In genomic region chr14:87113286-87113685, GRCh38 we compare ENCODE assay signal across 20 cellular contexts.
A peak's percentile ranks its signal among the peaks of the same experiment; 100 is the strongest.
DNase-seq lines count a peak whose midpoint lies in the region; ATAC-seq, FAIRE-seq and TF ChIP-seq lines count a peak whose summit lies in the region.
"Had no signal": no experiment of that assay in that cellular context is flagged by ENCODE, and none has a peak within 500 bp of the region (broad histone marks: within the 10 kb centered on the region; RNA-seq: fewer than 3 reads in every experiment).

No MANE protein-coding gene starts in this region.

- no peak overlapping the region for H3K27ac Mint-ChIP-seq in glutamatergic neuron (ENCODE audit: unreplicated experiment)
- H3K27ac Mint-ChIP-seq: IgD-negative memory B cell had no signal

- H3K27me3 ChIP-seq in PC-3 (ENCODE audit: low read length) (no peaks in the 10 kb centered on the region), upper lobe of right lung (no peaks in the 10 kb centered on the region)

- TF ChIP-seq CTCF in glutamatergic neuron (IDR thresholded peaks at IDR 0.05; ENCODE audit: partially characterized antibody, unreplicated experiment), result peak; percentile 13
- no peak for TF ChIP-seq CTCF in kidney (IDR thresholded peaks at IDR 0.05; ENCODE audit: borderline replicate concordance, extremely low read depth, insufficient read depth)
- no peak for TF ChIP-seq CTCF in PC-3 (conservative IDR thresholded peaks at IDR 0.05; ENCODE audit: low read depth, low read length)
- TF ChIP-seq CTCF in upper lobe of right lung (IDR thresholded peaks at IDR 0.05), result no peak

- intact Hi-C loops in kidney (cut with DNase I) (no loop called here), PC-3 (cut with micrococcal nuclease) (no loop called here), upper lobe of right lung (cut with DNase I) (no loop called here)

- no peaks in the 10 kb centered on the region for H3K9me3 Mint-ChIP-seq in glutamatergic neuron (ENCODE audit: unreplicated experiment)

- FAIRE-seq in GM12891 (lab: Jason Lieb, UNC) (no peak), kidney (lab: Jason Lieb, UNC) (no peak)
- FAIRE-seq: GM19239, HTR-8/SVneo had no signal

- ATAC-seq in PC-3, result no peak
- no peak for ATAC-seq in upper lobe of right lung

- H2AFZ ChIP-seq in PC-3 (ENCODE audit: low read length), result no peak overlapping the region
- H2AFZ ChIP-seq: PC-9 had no signal

- H3K4me1 ChIP-seq in kidney (ENCODE audit: control insufficient read depth in 1 of 2, insufficient read depth in 1 of 2, low read depth in 1 of 2, low read length in 2 of 2) (no peaks in the 10 kb centered on the region), PC-3 (ENCODE audit: insufficient read depth, low read length) (no peaks in the 10 kb centered on the region), upper lobe of right lung (no peaks in the 10 kb centered on the region)
- H3K4me1 ChIP-seq: HAP-1 had no signal

- no peak for DNase-seq in GM12891 (ENCODE audit: insufficient read length, low spot score)
- DNase-seq in Kasumi-1 (lab: John Stamatoyannopoulos, UW), result peak; percentile 32 to 53
- DNase-seq in OCI-M1 (lab: John Stamatoyannopoulos, UW), result peak; percentile 34
- DNase-seq in glutamatergic neuron, result no peak
- DNase-seq in kidney, result no peak
- no peak for DNase-seq in PC-3
- no peak for DNase-seq in upper lobe of right lung
- DNase-seq in NCI-H128 (lab: John Stamatoyannopoulos, UW; ENCODE audit: unreplicated experiment), result no peak
- DNase-seq: AML-193, COR-L47, EL, NCI-H1417, NCI-H1930, NCI-H69, PC-9 had no signal

- H3K9me3 ChIP-seq in kidney (ENCODE audit: control insufficient read depth in 1 of 2, low read length in 2 of 2) (no peaks in the 10 kb centered on the region), PC-3 (ENCODE audit: low read length) (no peaks in the 10 kb centered on the region; the same call in 1 of the 2 replicates), upper lobe of right lung (no peaks in the 10 kb centered on the region)
- H3K9me3 ChIP-seq: HAP-1 had no signal

- no peaks in the 10 kb centered on the region for H3K9me2 ChIP-seq in PC-3 (replicated peaks; ENCODE audit: low read length)

- H3K4me3 Mint-ChIP-seq in glutamatergic neuron (ENCODE audit: unreplicated experiment), result no peak overlapping the region
- H3K4me3 Mint-ChIP-seq: IgD-negative memory B cell had no signal

- H3K36me3 ChIP-seq in kidney (ENCODE audit: control insufficient read depth in 1 of 2, insufficient read depth in 2 of 2, low read length in 2 of 2) (no peaks in the 10 kb centered on the region), PC-3 (ENCODE audit: low read depth, low read length) (no peaks in the 10 kb centered on the region), upper lobe of right lung (no peaks in the 10 kb centered on the region)
- H3K36me3 ChIP-seq: HAP-1 had no signal

- no TSS peak for BruUV-seq in PC-3 (replicated peaks; lab: Mats Ljungman, UMichigan)

- H3F3A ChIP-seq in PC-3 (ENCODE audit: low read length, unreplicated experiment), result no peaks in the 10 kb centered on the region

- no peaks in the 10 kb centered on the region for H3K4me1 Mint-ChIP-seq in glutamatergic neuron (ENCODE audit: low read depth, unreplicated experiment)
- H3K4me1 Mint-ChIP-seq: IgD-negative memory B cell had no signal

- TF ChIP-seq POLR2A in GM12891 (IDR thresholded peaks at IDR 0.05; ENCODE audit: low read depth, low read length), result no peak

- no peaks in the 10 kb centered on the region for H4K20me1 ChIP-seq in PC-3 (ENCODE audit: low read length)

- H3K27me3 Mint-ChIP-seq in glutamatergic neuron (ENCODE audit: unreplicated experiment), result no peaks in the 10 kb centered on the region
- H3K27me3 Mint-ChIP-seq: IgD-negative memory B cell had no signal

- H3K4me3 ChIP-seq in kidney (ENCODE audit: low read length in 2 of 2) (no peak overlapping the region), PC-3 (ENCODE audit: low read length) (no peak overlapping the region), upper lobe of right lung (no peak overlapping the region)
- H3K4me3 ChIP-seq: HAP-1, PC-9 had no signal

- H3K79me2 ChIP-seq in PC-3 (ENCODE audit: low read length), result no peaks in the 10 kb centered on the region

- H3K36me3 Mint-ChIP-seq in glutamatergic neuron (ENCODE audit: unreplicated experiment), result no peaks in the 10 kb centered on the region
- H3K36me3 Mint-ChIP-seq: IgD-negative memory B cell had no signal

- CTCF ChIA-PET in PC-3 (lab: Charles Lee), result no interaction called here

- H3K27ac ChIP-seq in kidney (ENCODE audit: low read depth in 2 of 2, low read length in 2 of 2) (no peak overlapping the region), PC-3 (ENCODE audit: low read length) (no peak overlapping the region), upper lobe of right lung (no peak overlapping the region)
- H3K27ac ChIP-seq: HL-60, PC-9 had no signal

- H3K9ac ChIP-seq in kidney (ENCODE audit: low read length in 2 of 2) (no peak overlapping the region), PC-3 (ENCODE audit: low read length) (no peak overlapping the region)

- H3K4me2 ChIP-seq in PC-3 (ENCODE audit: low read length), result no peak overlapping the region
- H3K4me2 ChIP-seq: PC-9 had no signal

- POLR2A ChIA-PET in PC-3 (lab: Charles Lee; ENCODE audit: unreplicated experiment), result interaction anchor here (0.5 kb wide), 1 partner anchor 199 kb away, joined by 3 read pairs; no protein-coding TSS in a partner anchor

TF ChIP-seq in GM12891, 5 proteins besides CTCF, POLR2A, EP300 and RAD21:
- TF ChIP-seq POU2F2 (IDR thresholded peaks at IDR 0.05; ENCODE audit: low read depth, low read length) (no peak), SPI1 (IDR thresholded peaks at IDR 0.05; ENCODE audit: low read depth, low read length) (peak; percentile 57), TAF1 (IDR thresholded peaks at IDR 0.05; ENCODE audit: low read depth, low read length) (no peak)

Comparison
In these comparisons a context has a peak if more than half of its experiments do, and no peak if none do; other contexts are left out.
1. DNase-seq: peak in Kasumi-1 (2 of 2) and OCI-M1 (single experiment); none in GM12891 (single experiment), glutamatergic neuron (single experiment), kidney (single experiment), PC-3 (single experiment), upper lobe of right lung (single experiment) and NCI-H128 (single experiment).